ENCODE assay signal across 7 cellular contexts in genomic region chr15:90200534-90201139, GRCh38. TPM values are rescaled to one million over a fixed set of nuclear protein-coding genes. Genes with fewer than 3 reads are reported as not detected.
A peak's percentile ranks its signal among the peaks of the same experiment; 100 is the strongest.
DNase-seq lines count a peak whose midpoint lies in the region; ATAC-seq lines count a peak whose summit lies in the region.

No MANE protein-coding gene starts in this region.

- H3K27ac ChIP-seq in HUES64 (ENCODE audit: low read depth, low read length) (peak overlapping the region; percentile 48), caudate nucleus (ENCODE audit: low read depth, low read length) (peak overlapping the region; percentile 82)

- H3K36me3 ChIP-seq in HUES64 (ENCODE audit: insufficient read depth, low read length), result no peaks in the 10 kb centered on the region

- ATAC-seq in GM19395 (IDR thresholded peaks at IDR 0.05; ENCODE audit: unreplicated experiment) (peak; percentile 37), GM19035 (IDR thresholded peaks at IDR 0.05; ENCODE audit: unreplicated experiment) (no peak)

- H3K27me3 ChIP-seq in HUES64 (ENCODE audit: insufficient read depth, low read length) (no peaks in the 10 kb centered on the region), mononuclear cell (ENCODE audit: insufficient read depth, low read length) (no peaks in the 10 kb centered on the region)

- H3K9me3 ChIP-seq in HUES64 (ENCODE audit: insufficient read depth, low read depth, low read length) (no peaks in the 10 kb centered on the region), mononuclear cell (ENCODE audit: low read depth, low read length) (no peaks in the 10 kb centered on the region)

- H3K9ac ChIP-seq in HUES64 (ENCODE audit: low read depth, low read length), result peak overlapping the region; percentile 66

- peak in 1 of 61 donors; percentile 12 for DNase-seq in caudate nucleus (lab: John Stamatoyannopoulos, UW)
- no peak for DNase-seq in kidney tubule cell (ENCODE audit: low spot score)
- no peak for DNase-seq in germinal center (ENCODE audit: low spot score)

- WGBS in HUES64, result 11% methylated on average over 25 of the region's 25 CpGs

- H3K4me3 ChIP-seq in HUES64 (ENCODE audit: low read length), result peak overlapping the region; percentile 93
- peak overlapping the region; percentile 64 for H3K4me3 ChIP-seq in mononuclear cell (ENCODE audit: low read length)

- peaks cover 14% of the 10 kb centered on the region for H3K4me1 ChIP-seq in HUES64 (ENCODE audit: insufficient read depth, low read length)
- H3K4me1 ChIP-seq in mononuclear cell (ENCODE audit: insufficient read depth, low read length), result peaks cover 31% of the 10 kb centered on the region

RNA-seq across cellular contexts. Expression of gene SEMA4B, which starts 0.5 kb away (rescaled TPM):
- polyA plus RNA-seq in HUES64 (2013, experiment 1 of 2), result 25.2 TPM
- 29.0 TPM for polyA plus RNA-seq in HUES64 (2013, experiment 2 of 2)
- total RNA-seq in mononuclear cell, result 7.9 TPM

RNA-seq across cellular contexts. Expression of gene CIB1, which starts 33.1 kb away (rescaled TPM):
- 19.5 TPM for polyA plus RNA-seq in HUES64 (2013, experiment 1 of 2)
- polyA plus RNA-seq in HUES64 (2013, experiment 2 of 2), result 19.7 TPM
- total RNA-seq in mononuclear cell, result 33.2 TPM

RNA-seq across cellular contexts. Expression of gene GDPGP1, which starts 33.4 kb away (rescaled TPM):
- 2.7 TPM for polyA plus RNA-seq in HUES64 (2013, experiment 1 of 2)
- 1.5 TPM for polyA plus RNA-seq in HUES64 (2013, experiment 2 of 2)
- total RNA-seq in mononuclear cell, result 3.7 TPM

RNA-seq across cellular contexts. Expression of gene TTLL13, which starts 48.7 kb away (rescaled TPM):
- polyA plus RNA-seq in HUES64 (2013, experiment 1 of 2), result not detected
- polyA plus RNA-seq in HUES64 (2013, experiment 2 of 2), result not detected
- total RNA-seq in mononuclear cell, result 0.31 TPM
